In the genomic region with DNA sequence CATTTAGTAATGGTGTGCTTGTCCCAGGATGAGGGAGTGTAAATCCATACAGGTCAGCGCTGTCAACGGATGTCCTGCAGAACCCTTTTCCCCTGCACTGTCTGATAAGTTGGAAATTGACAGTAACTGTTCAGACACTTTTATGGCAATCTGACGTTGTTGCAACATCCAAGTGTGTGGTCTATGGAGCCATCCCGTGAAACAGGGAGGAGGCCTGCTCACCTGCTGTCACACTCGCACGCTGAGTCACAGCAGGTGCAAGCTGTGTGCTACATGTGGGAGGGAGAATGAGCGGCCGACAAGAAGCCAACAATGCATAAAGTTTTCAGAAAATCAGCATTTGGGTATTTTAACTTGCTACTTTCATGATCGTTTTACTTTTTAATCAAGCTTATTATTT, we compare ENCODE assay signal across 21 cellular contexts. TPM values are rescaled to one million over a fixed set of nuclear protein-coding genes. Genes with fewer than 3 reads are reported as not detected.
DNase-seq lines count a peak whose midpoint lies in the region; ATAC-seq and TF ChIP-seq lines count a peak whose summit lies in the region.
"Had no signal": no experiment of that assay in that cellular context is flagged by ENCODE, and none has a peak within 500 bp of the region (broad histone marks: within the 10 kb centered on the region; RNA-seq: fewer than 3 reads in every experiment).

No MANE protein-coding gene starts in this region.

- no peak overlapping the region for H3K4me3 ChIP-seq in H7 (ENCODE audit: insufficient read depth, low read depth, low read length)
- H3K4me3 ChIP-seq: ascending aorta; BLaER1 treated with 17β-estradiol and CSF1 and Interleukin-3, amounts not matched to agents 10 nM and 100 nM; left ventricle myocardium inferior; skin epidermis; testis had no signal

- no peak for TF ChIP-seq RAD21 in Ishikawa (IDR thresholded peaks at IDR 0.05; ENCODE audit: low read depth)

- H3K27me3 ChIP-seq in H7 (ENCODE audit: control insufficient read depth, insufficient read depth, low read length): no peaks in the 10 kb centered on the region
- H3K27me3 ChIP-seq: ascending aorta, testis had no signal

- DNase-seq in DMS153 (lab: John Stamatoyannopoulos, UW): peak; percentile 38
- no peak for DNase-seq in DMS153 treated with DMSO at 0.1 percent for 48 hours (lab: John Stamatoyannopoulos, UW; ENCODE audit: unreplicated experiment)
- DNase-seq in NCI-H345 treated with DMSO at 0.1 percent for 48 hours (lab: John Stamatoyannopoulos, UW; ENCODE audit: unreplicated experiment): peak; percentile 49
- no peak for DNase-seq in H7
- no peak for DNase-seq in globus pallidus (ENCODE audit: low spot score)
- DNase-seq: activated gamma-delta T cell treated with Interleukin-2 at 50 U/mL for 16 hours; activated naive CD8-positive, alpha-beta T cell treated with anti-CD3 and anti-CD28 coated beads, Interleukin-2, amount 10 ng/mL, durations not matched to agents 7 days and 5 days; activated T-cell treated with anti-CD3 and anti-CD28 coated beads, Interleukin-2, amount 50 U/mL, for 48 hours; left ventricle myocardium inferior; mesendoderm; NCI-H1105; retina; RPMI8226; stimulated activated naive CD8-positive, alpha-beta T cell treated with anti-CD3 and anti-CD28 coated beads, Interleukin-15, Interleukin-2, amounts not matched to agents 100 U/mL and 50 U/mL, for 24 hours; testis had no signal

- ATAC-seq in esophagus mucosa (peak; percentile 51), HG02798 (IDR thresholded peaks at IDR 0.05; ENCODE audit: poor library complexity, unreplicated experiment) (no peak)

- no peaks in the 10 kb centered on the region for H3K36me3 ChIP-seq in H7 (replicated peaks; ENCODE audit: control insufficient read depth, insufficient read depth, low read length)
- H3K36me3 ChIP-seq: ascending aorta; BLaER1 treated with 17β-estradiol and CSF1 and Interleukin-3, amounts not matched to agents 10 nM and 100 nM; left ventricle myocardium inferior had no signal

- TF ChIP-seq EP300 in Ishikawa (IDR thresholded peaks at IDR 0.05; ENCODE audit: borderline replicate concordance): no peak

TF ChIP-seq in Ishikawa, 13 proteins besides CTCF, POLR2A, EP300 and RAD21:
- no peak for TF ChIP-seq TEAD4 (IDR thresholded peaks at IDR 0.05)
- TF ChIP-seq CEBPB (IDR thresholded peaks at IDR 0.05): peak; percentile 15; the same call in 1 of the 2 replicates

RNA-seq across cellular contexts. Expression of a gene that starts 43.7 kb away (rescaled TPM):
- 3.2 TPM for total RNA-seq in esophagus mucosa
- 1.4 and 1.8 TPM in 2 replicates for total RNA-seq in H7 (2014; rRNA removed; shearing (Covaris generic))

Comparison
In these comparisons a context has a peak if more than half of its experiments do, and no peak if none do; other contexts are left out.
1. DNase-seq: peak in DMS153 (single experiment) and NCI-H345 treated with DMSO at 0.1 percent for 48 hours (single experiment); none in DMS153 treated with DMSO at 0.1 percent for 48 hours (single experiment), H7 (single experiment) and globus pallidus (single experiment).